ENCODE assay signal across 16 cellular contexts in the genomic region with DNA sequence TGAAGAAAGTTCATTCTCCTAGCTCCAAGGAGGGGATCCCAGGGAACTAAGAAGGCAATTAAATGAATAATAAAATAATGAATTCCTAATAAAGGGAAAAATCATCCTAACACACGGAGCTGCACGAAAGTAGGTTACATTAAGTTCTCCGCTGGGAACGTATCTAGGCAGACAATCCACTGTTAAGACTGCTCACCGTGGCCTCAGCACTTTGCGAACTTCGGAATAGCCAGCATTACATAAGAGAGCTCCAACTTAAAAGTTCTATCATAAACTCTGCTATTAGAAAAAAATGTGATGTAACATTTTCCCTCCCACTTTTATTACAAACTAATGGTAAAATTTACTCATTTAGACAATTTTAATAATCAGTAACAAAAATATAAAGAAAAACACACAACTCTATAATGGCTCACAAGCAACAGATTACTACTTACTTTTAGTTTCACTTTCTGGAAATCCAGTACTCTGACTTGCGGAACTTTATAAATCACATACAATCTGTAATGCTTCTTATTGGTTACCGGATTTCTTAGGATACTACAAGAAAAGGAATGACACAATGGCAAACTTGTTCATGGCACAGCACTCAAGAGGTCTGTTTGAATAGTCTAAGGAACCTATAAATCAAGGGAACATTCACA.
"Had no signal": no experiment of that assay in that cellular context is flagged by ENCODE, and none has a peak within 500 bp of the region (broad histone marks: within the 10 kb centered on the region; RNA-seq: fewer than 3 reads in every experiment).

No MANE protein-coding gene starts in this region.

- H3K4me1 Mint-ChIP-seq: nephron progenitor cell, WTC11 had no signal

- H3K4me3 ChIP-seq: coronary artery, esophagus muscularis mucosa, left lung, prostate gland, smooth muscle cell, suprapubic skin, upper lobe of left lung had no signal

- H3K9me3 Mint-ChIP-seq: activated T-helper 1 cell treated with anti-CD3 and anti-CD28 coated beads, Interleukin-12 subunit alpha, Interleukin-12 subunit beta, Interleukin-2, Interleukin-4 antibody, amounts not matched to agents 30 ng/mL and 10 ng/mL and 1 ng/mL, durations not matched to agents 14 hours and 24 hours and 36 hours; brain; memory B cell; nephron progenitor cell; stimulated activated naive CD8-positive, alpha-beta T cell treated with anti-CD3 and anti-CD28 coated beads, Interleukin-15, Interleukin-2, amounts not matched to agents 100 ng/mL and 50 ng/mL, for 24 hours had no signal

- ATAC-seq: left lung, right cardiac atrium, Right ventricle myocardium inferior, WTC11 had no signal

- H3K9me3 ChIP-seq: esophagus muscularis mucosa, left lung, prostate gland, suprapubic skin, upper lobe of left lung had no signal

- H3K4me2 ChIP-seq: smooth muscle cell had no signal

- H3K27me3 ChIP-seq: esophagus muscularis mucosa, left lung, suprapubic skin, upper lobe of left lung had no signal

- DNase-seq: central memory CD4-positive, alpha-beta T cell; left lung; nephron progenitor cell; right cardiac atrium; upper lobe of left lung had no signal

- H3K27ac ChIP-seq: coronary artery, esophagus muscularis mucosa, left lung, prostate gland, suprapubic skin, upper lobe of left lung had no signal

- H3K27ac Mint-ChIP-seq: brain, memory B cell, nephron progenitor cell, WTC11 had no signal

- H3K4me3 Mint-ChIP-seq: activated T-helper 1 cell treated with anti-CD3 and anti-CD28 coated beads, Interleukin-12 subunit alpha, Interleukin-12 subunit beta, Interleukin-2, Interleukin-4 antibody, amounts not matched to agents 30 ng/mL and 10 ng/mL and 1 ng/mL, durations not matched to agents 14 hours and 24 hours and 36 hours; brain; memory B cell; nephron progenitor cell; stimulated activated naive CD8-positive, alpha-beta T cell treated with anti-CD3 and anti-CD28 coated beads, Interleukin-15, Interleukin-2, amounts not matched to agents 100 ng/mL and 50 ng/mL, for 24 hours; WTC11 had no signal

- H3K27me3 Mint-ChIP-seq: brain; memory B cell; stimulated activated naive CD8-positive, alpha-beta T cell treated with anti-CD3 and anti-CD28 coated beads, Interleukin-15, Interleukin-2, amounts not matched to agents 100 ng/mL and 50 ng/mL, for 24 hours had no signal
